1 cellular context compared by ENCODE assay signal in the genomic region with DNA sequence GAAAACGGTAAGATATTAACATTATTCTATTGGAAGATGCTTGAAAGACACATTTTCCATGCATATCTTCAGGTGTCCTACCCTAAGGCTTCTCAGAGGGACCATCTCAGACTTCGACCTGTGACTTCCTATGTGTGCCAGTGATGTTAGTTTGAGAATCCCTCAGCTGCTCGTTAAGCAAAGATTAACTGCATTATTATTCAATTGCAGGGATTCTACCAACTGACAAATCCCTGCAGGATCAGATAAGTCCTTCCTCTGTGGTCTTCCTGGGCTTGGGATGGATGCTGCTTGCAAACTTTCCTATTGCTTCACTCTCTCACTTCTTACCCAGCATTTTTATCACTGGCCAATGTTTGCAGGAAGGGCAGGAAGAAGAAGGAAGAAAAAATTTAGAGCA.
TF ChIP-seq lines count a peak whose summit lies in the region.

No MANE protein-coding gene starts in this region.

TF ChIP-seq in WTC11, 78 proteins besides CTCF, POLR2A, EP300 and RAD21 (continued from another document):
- TF ChIP-seq, protein P1, sequence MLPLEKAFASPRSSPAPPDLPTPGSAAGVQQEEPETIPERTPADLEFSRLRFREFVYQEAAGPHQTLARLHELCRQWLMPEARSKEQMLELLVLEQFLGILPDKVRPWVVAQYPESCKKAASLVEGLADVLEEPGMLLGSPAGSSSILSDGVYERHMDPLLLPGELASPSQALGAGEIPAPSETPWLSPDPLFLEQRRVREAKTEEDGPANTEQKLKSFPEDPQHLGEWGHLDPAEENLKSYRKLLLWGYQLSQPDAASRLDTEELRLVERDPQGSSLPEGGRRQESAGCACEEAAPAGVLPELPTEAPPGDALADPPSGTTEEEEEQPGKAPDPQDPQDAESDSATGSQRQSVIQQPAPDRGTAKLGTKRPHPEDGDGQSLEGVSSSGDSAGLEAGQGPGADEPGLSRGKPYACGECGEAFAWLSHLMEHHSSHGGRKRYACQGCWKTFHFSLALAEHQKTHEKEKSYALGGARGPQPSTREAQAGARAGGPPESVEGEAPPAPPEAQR (CRISPR knock-in tag; IDR thresholded peaks at IDR 0.05), result no peak
- TF ChIP-seq ELF4 (CRISPR knock-in tag; IDR thresholded peaks at IDR 0.05; ENCODE audit: low read depth) (no peak), NFATC4 (CRISPR knock-in tag; IDR thresholded peaks at IDR 0.05) (no peak), TEAD1 (CRISPR knock-in tag; IDR thresholded peaks at IDR 0.05) (no peak)
- TF ChIP-seq, protein P2, sequence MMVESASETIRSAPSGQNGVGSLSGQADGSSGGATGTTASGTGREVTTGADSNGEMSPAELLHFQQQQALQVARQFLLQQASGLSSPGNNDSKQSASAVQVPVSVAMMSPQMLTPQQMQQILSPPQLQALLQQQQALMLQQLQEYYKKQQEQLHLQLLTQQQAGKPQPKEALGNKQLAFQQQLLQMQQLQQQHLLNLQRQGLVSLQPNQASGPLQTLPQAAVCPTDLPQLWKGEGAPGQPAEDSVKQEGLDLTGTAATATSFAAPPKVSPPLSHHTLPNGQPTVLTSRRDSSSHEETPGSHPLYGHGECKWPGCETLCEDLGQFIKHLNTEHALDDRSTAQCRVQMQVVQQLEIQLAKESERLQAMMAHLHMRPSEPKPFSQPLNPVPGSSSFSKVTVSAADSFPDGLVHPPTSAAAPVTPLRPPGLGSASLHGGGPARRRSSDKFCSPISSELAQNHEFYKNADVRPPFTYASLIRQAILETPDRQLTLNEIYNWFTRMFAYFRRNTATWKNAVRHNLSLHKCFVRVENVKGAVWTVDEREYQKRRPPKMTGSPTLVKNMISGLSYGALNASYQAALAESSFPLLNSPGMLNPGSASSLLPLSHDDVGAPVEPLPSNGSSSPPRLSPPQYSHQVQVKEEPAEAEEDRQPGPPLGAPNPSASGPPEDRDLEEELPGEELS (CRISPR knock-in tag; IDR thresholded peaks at IDR 0.05), result no peak
- TF ChIP-seq, protein P3, sequence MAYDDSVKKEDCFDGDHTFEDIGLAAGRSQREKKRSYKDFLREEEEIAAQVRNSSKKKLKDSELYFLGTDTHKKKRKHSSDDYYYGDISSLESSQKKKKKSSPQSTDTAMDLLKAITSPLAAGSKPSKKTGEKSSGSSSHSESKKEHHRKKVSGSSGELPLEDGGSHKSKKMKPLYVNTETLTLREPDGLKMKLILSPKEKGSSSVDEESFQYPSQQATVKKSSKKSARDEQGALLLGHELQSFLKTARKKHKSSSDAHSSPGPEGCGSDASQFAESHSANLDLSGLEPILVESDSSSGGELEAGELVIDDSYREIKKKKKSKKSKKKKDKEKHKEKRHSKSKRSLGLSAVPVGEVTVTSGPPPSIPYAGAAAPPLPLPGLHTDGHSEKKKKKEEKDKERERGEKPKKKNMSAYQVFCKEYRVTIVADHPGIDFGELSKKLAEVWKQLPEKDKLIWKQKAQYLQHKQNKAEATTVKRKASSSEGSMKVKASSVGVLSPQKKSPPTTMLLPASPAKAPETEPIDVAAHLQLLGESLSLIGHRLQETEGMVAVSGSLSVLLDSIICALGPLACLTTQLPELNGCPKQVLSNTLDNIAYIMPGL (CRISPR knock-in tag; IDR thresholded peaks at IDR 0.05), result no peak
